ENCODE assay signal across 18 cellular contexts in genomic region chr22:49534386-49534785, GRCh38.
"Had no signal": no experiment of that assay in that cellular context is flagged by ENCODE, and none has a peak within 500 bp of the region (broad histone marks: within the 10 kb centered on the region; RNA-seq: fewer than 3 reads in every experiment).

No MANE protein-coding gene starts in this region.

- ATAC-seq: activated CD8-positive, alpha-beta T cell treated with anti-CD3 and anti-CD28 coated beads, Interleukin-2, amount 10 ng/mL, durations not matched to agents 7 days and 5 days; activated T-cell treated with anti-CD3 and anti-CD28 coated beads, Interleukin-2, amount 50 U/mL, for 72 hours; gastroesophageal sphincter; heart right ventricle; mucosa of descending colon; naive thymus-derived CD8-positive, alpha-beta T cell had no signal

- H3K9me3 ChIP-seq: breast epithelium, gastroesophageal sphincter, heart right ventricle, mucosa of descending colon, sigmoid colon, thyroid gland had no signal

- H3K36me3 ChIP-seq: breast epithelium, gastroesophageal sphincter, heart right ventricle, sigmoid colon, SJSA1, thyroid gland had no signal

- H3K4me1 ChIP-seq: breast epithelium, gastroesophageal sphincter, heart right ventricle, sigmoid colon, SJSA1, thyroid gland had no signal

- FAIRE-seq: TTC549 had no signal

- DNase-seq: activated CD4-positive, alpha-beta T cell treated with anti-CD3 and anti-CD28 coated beads, Interleukin-2, amount 10 ng/mL, durations not matched to agents 24 days and 14 days; activated CD4-positive, CD25-positive, alpha-beta regulatory T cell; activated CD8-positive, alpha-beta memory T cell treated with anti-CD3 and anti-CD28 coated beads, Interleukin-2, amount 50 U/mL, for 4 hours; activated CD8-positive, alpha-beta T cell treated with anti-CD3 and anti-CD28 coated beads, Interleukin-2, amount 10 ng/mL, durations not matched to agents 7 days and 5 days; activated naive CD4-positive, alpha-beta T cell; activated T-cell treated with anti-CD3 and anti-CD28 coated beads, Interleukin-2, amount 50 U/mL, for 72 hours; heart right ventricle; mucosa of descending colon; naive thymus-derived CD8-positive, alpha-beta T cell; occipital lobe; stimulated activated CD4-positive, alpha-beta T cell treated with anti-CD3 and anti-CD28 coated beads, Interleukin-1b, Interleukin-23, amount 100 ng/mL, for 48 hours; SW 1271; thyroid gland had no signal

- H3K27ac ChIP-seq: breast epithelium, gastroesophageal sphincter, heart right ventricle, sigmoid colon, SJSA1, thyroid gland had no signal

- H3K4me3 ChIP-seq: breast epithelium, gastroesophageal sphincter, heart right ventricle, mucosa of descending colon, sigmoid colon, SJSA1, thyroid gland had no signal

- H3K27me3 ChIP-seq: SJSA1, thyroid gland had no signal
